In genomic region chr9:113160571-113160970, GRCh38 we compare ENCODE assay signal across 22 cellular contexts. TPM values are rescaled to one million over a fixed set of nuclear protein-coding genes. Genes with fewer than 3 reads are reported as not detected.
A peak's percentile ranks its signal among the peaks of the same experiment; 100 is the strongest.
DNase-seq lines count a peak whose midpoint lies in the region; ATAC-seq, FAIRE-seq and TF ChIP-seq lines count a peak whose summit lies in the region.
"Had no signal": no experiment of that assay in that cellular context is flagged by ENCODE, and none has a peak within 500 bp of the region (broad histone marks: within the 10 kb centered on the region; RNA-seq: fewer than 3 reads in every experiment).

No MANE protein-coding gene starts in this region.

- H3K27me3 ChIP-seq in GM23338 (ENCODE audit: insufficient read depth): no peaks in the 10 kb centered on the region
- no peaks in the 10 kb centered on the region for H3K27me3 ChIP-seq in iPS-20b (ENCODE audit: insufficient read depth, low read length)
- H3K27me3 ChIP-seq in left lung: no peaks in the 10 kb centered on the region
- H3K27me3 ChIP-seq: cardiac muscle cell, tibial nerve had no signal

- H3K9me2 ChIP-seq in GM23338 (ENCODE audit: insufficient read depth): no peaks in the 10 kb centered on the region; the same call in 1 of the 2 replicates

- no peak overlapping the region for H2AFZ ChIP-seq in GM23338

- no peak overlapping the region for H3K27ac Mint-ChIP-seq in GM23338
- H3K27ac Mint-ChIP-seq in activated T-helper 2 cell treated with anti-CD3 and anti-CD28 coated beads, Interferon-gamma antibody, Interleukin-2, Interleukin-4, amounts not matched to agents 10 μg/mL and 5 μg/mL and 100 μg/mL, durations not matched to agents 14 hours and 24 hours and 36 hours: peak overlapping the region; percentile 2
- H3K27ac Mint-ChIP-seq: nephron progenitor cell had no signal

- H4K20me1 ChIP-seq in GM23338 (replicated peaks; ENCODE audit: insufficient read depth): no peaks in the 10 kb centered on the region; the same call in none of the 2 replicates

- H3K4me3 ChIP-seq in GM23338 (peak overlapping the region; percentile 4), iPS-20b (ENCODE audit: low read length) (peak overlapping the region; percentile 27; the same call in 1 of the 2 replicates), left lung (no peak overlapping the region)
- H3K4me3 ChIP-seq: cardiac muscle cell, tibial nerve had no signal

- peak overlapping the region; percentile 50 for H3K4me3 Mint-ChIP-seq in GM23338
- H3K4me3 Mint-ChIP-seq in activated T-helper 2 cell treated with anti-CD3 and anti-CD28 coated beads, Interferon-gamma antibody, Interleukin-2, Interleukin-4, amounts not matched to agents 10 μg/mL and 5 μg/mL and 100 μg/mL, durations not matched to agents 14 hours and 24 hours and 36 hours (ENCODE audit: low read depth): no peak overlapping the region
- H3K4me3 Mint-ChIP-seq: nephron progenitor cell had no signal

- peaks cover 2% of the 10 kb centered on the region for H3K27me3 Mint-ChIP-seq in GM23338 (ENCODE audit: insufficient read depth, low read depth, poor library complexity)
- H3K27me3 Mint-ChIP-seq in activated T-helper 2 cell treated with anti-CD3 and anti-CD28 coated beads, Interferon-gamma antibody, Interleukin-2, Interleukin-4, amounts not matched to agents 10 μg/mL and 5 μg/mL and 100 μg/mL, durations not matched to agents 14 hours and 24 hours and 36 hours (ENCODE audit: low read depth): no peaks in the 10 kb centered on the region
- H3K27me3 Mint-ChIP-seq: progenitor cell of endocrine pancreas had no signal

- FAIRE-seq in frontal cortex (lab: Jason Lieb, UNC): no peak
- FAIRE-seq: HTR-8/SVneo had no signal

- peaks cover 39% of the 10 kb centered on the region for H3K4me1 Mint-ChIP-seq in GM23338
- peaks cover 13% of the 10 kb centered on the region for H3K4me1 Mint-ChIP-seq in activated T-helper 2 cell treated with anti-CD3 and anti-CD28 coated beads, Interferon-gamma antibody, Interleukin-2, Interleukin-4, amounts not matched to agents 10 μg/mL and 5 μg/mL and 100 μg/mL, durations not matched to agents 14 hours and 24 hours and 36 hours (ENCODE audit: low read depth)

- DNase-seq in GM23338 (ENCODE audit: low spot score) (peak; percentile 79), NCI-H1105 (lab: John Stamatoyannopoulos, UW) (peak; percentile 17), frontal cortex (ENCODE audit: low spot score in 2 of 2) (no peak), GM20000 (ENCODE audit: low spot score) (no peak), left lung (no peak)
- DNase-seq in activated T-helper 2 cell treated with anti-CD3 and anti-CD28 coated beads, Interferon-gamma antibody, Interleukin-2, Interleukin-4, amounts not matched to agents 10 μg/mL and 5 μg/mL and 100 μg/mL, durations not matched to agents 14 hours and 24 hours and 36 hours (ENCODE audit: low spot score): no peak
- DNase-seq: COR-L47; effector CD4-positive, alpha-beta T cell; GOT3; kidney glomerular epithelial cell; midbrain; NCI-H146; nephron progenitor cell; stimulated activated CD4-positive, alpha-beta T cell treated with anti-CD3 and anti-CD28 coated beads, Interleukin-1b, Interleukin-23, amount 100 ng/mL, for 48 hours; stimulated activated naive CD8-positive, alpha-beta T cell treated with anti-CD3 and anti-CD28 coated beads, Interleukin-15, Interleukin-2, amounts not matched to agents 100 U/mL and 50 U/mL, for 24 hours; T1000 had no signal

- no peaks in the 10 kb centered on the region for H3K9me3 Mint-ChIP-seq in GM23338
- no peaks in the 10 kb centered on the region for H3K9me3 Mint-ChIP-seq in activated T-helper 2 cell treated with anti-CD3 and anti-CD28 coated beads, Interferon-gamma antibody, Interleukin-2, Interleukin-4, amounts not matched to agents 10 μg/mL and 5 μg/mL and 100 μg/mL, durations not matched to agents 14 hours and 24 hours and 36 hours
- H3K9me3 Mint-ChIP-seq: nephron progenitor cell had no signal

- no peak overlapping the region for H3K9ac ChIP-seq in iPS-20b (ENCODE audit: low read depth, low read length)

- H3K4me1 ChIP-seq in GM23338 (ENCODE audit: insufficient read depth): peaks cover 21% of the 10 kb centered on the region
- peaks cover 11% of the 10 kb centered on the region for H3K4me1 ChIP-seq in iPS-20b (ENCODE audit: insufficient read depth, low read length)
- H3K4me1 ChIP-seq in left lung: peaks cover 0 to 13% of the 10 kb centered on the region in 2 donors

- intact Hi-C loops in activated T-helper 2 cell treated with anti-CD3 and anti-CD28 coated beads, Interferon-gamma antibody, Interleukin-2, Interleukin-4, amounts not matched to agents 10 μg/mL and 5 μg/mL and 100 μg/mL, durations not matched to agents 14 hours and 24 hours and 36 hours (cut with micrococcal nuclease): no loop called here
- intact Hi-C loops in left lung (cut with DNase I): no loop called here

- H3K36me3 Mint-ChIP-seq in GM23338 (ENCODE audit: low read depth): peaks cover 6% of the 10 kb centered on the region; the same call in 2 of the 3 replicates
- peaks cover 35% of the 10 kb centered on the region for H3K36me3 Mint-ChIP-seq in activated T-helper 2 cell treated with anti-CD3 and anti-CD28 coated beads, Interferon-gamma antibody, Interleukin-2, Interleukin-4, amounts not matched to agents 10 μg/mL and 5 μg/mL and 100 μg/mL, durations not matched to agents 14 hours and 24 hours and 36 hours (ENCODE audit: low read depth)

- H3K9me3 ChIP-seq in iPS-20b (ENCODE audit: insufficient read depth, low read depth, low read length) (no peaks in the 10 kb centered on the region), left lung (no peaks in the 10 kb centered on the region)
- H3K9me3 ChIP-seq: tibial nerve had no signal

- ATAC-seq in GM23338 (peak; percentile 92), left lung (no peak)
- ATAC-seq: SK-N-SH treated with all-trans-retinoic acid at 6 μM for 48 hours; stimulated activated naive CD8-positive, alpha-beta T cell treated with anti-CD3 and anti-CD28 coated beads, Interleukin-15, Interleukin-2, amounts not matched to agents 100 U/mL and 50 U/mL, for 24 hours had no signal

- peak overlapping the region; percentile 40 for H3K4me2 ChIP-seq in GM23338

- H3F3A ChIP-seq in GM23338 (replicated peaks; ENCODE audit: low read depth): no peaks in the 10 kb centered on the region

- TF ChIP-seq CTCF in GM23338 (conservative IDR thresholded peaks at IDR 0.05; ENCODE audit: low read depth in 2 of 2) (no peak), GM20000 (IDR thresholded peaks at IDR 0.05; ENCODE audit: extremely low read depth, missing control alignments) (no peak), left lung (IDR thresholded peaks at IDR 0.05) (no peak)

- no peak overlapping the region for H3K27ac ChIP-seq in GM23338 (ENCODE audit: low read depth)
- no peak overlapping the region for H3K27ac ChIP-seq in iPS-20b (ENCODE audit: low read length)
- H3K27ac ChIP-seq in left lung: no peak overlapping the region
- H3K27ac ChIP-seq: cardiac muscle cell, tibial nerve had no signal

- peaks cover 3% of the 10 kb centered on the region; the same call in 1 of the 2 replicates for H3K36me3 ChIP-seq in GM23338 (ENCODE audit: insufficient read depth)
- H3K36me3 ChIP-seq in iPS-20b (ENCODE audit: insufficient read depth, low read depth, low read length): peaks cover 36% of the 10 kb centered on the region
- H3K36me3 ChIP-seq in left lung: peaks cover 0 to 88% of the 10 kb centered on the region in 2 donors

- H3K79me2 ChIP-seq in GM23338 (replicated peaks; ENCODE audit: insufficient read depth): no peaks in the 10 kb centered on the region

TF ChIP-seq in GM23338, 12 proteins besides CTCF, POLR2A, EP300 and RAD21:
- TF ChIP-seq NANOG (IDR thresholded peaks at IDR 0.05; ENCODE audit: borderline replicate concordance): peak; percentile 68; the same call in 1 of the 2 replicates
- no peak for TF ChIP-seq EZH2phosphoT487 (IDR thresholded peaks at IDR 0.05; ENCODE audit: unreplicated experiment)
TF ChIP-seq in GM23338: peak in this region for 1.

RNA-seq across cellular contexts. Expression of gene SLC31A2, which starts 9.8 kb away (rescaled TPM):
- 1.3 and 3.8 TPM in 2 replicates for total RNA-seq in GM23338 (2014; rRNA removed; shearing (Covaris generic))
- 1.4 and 1.8 TPM in 2 replicates for polyA plus RNA-seq in GM23338 (2016; fragmentation: Nextera tagmentation; extraction: Ambion mirVana)
- 4.7 and 5.0 TPM in 2 replicates for total RNA-seq in activated T-helper 2 cell treated with anti-CD3 and anti-CD28 coated beads, Interferon-gamma antibody, Interleukin-2, Interleukin-4, amounts not matched to agents 10 μg/mL and 5 μg/mL and 100 μg/mL, durations not matched to agents 14 hours and 24 hours and 36 hours
- total RNA-seq in frontal cortex (6.9 TPM), left lung (10 to 100 TPM; 22.0 to 39.3 TPM)

Comparison
In these comparisons a context has a peak if more than half of its experiments do, and no peak if none do; other contexts are left out.
1. DNase-seq: peak in GM23338 (single experiment) and NCI-H1105 (single experiment); none in activated T-helper 2 cell treated with anti-CD3 and anti-CD28 coated beads, Interferon-gamma antibody, Interleukin-2, Interleukin-4, amounts not matched to agents 10 μg/mL and 5 μg/mL and 100 μg/mL, durations not matched to agents 14 hours and 24 hours and 36 hours (single experiment), frontal cortex (0 of 2), GM20000 (single experiment) and left lung (0 of 2).
2. H3K4me3 ChIP-seq: peak in GM23338 (single experiment) and iPS-20b (single experiment); none in left lung (0 of 2).